In the genomic region with DNA sequence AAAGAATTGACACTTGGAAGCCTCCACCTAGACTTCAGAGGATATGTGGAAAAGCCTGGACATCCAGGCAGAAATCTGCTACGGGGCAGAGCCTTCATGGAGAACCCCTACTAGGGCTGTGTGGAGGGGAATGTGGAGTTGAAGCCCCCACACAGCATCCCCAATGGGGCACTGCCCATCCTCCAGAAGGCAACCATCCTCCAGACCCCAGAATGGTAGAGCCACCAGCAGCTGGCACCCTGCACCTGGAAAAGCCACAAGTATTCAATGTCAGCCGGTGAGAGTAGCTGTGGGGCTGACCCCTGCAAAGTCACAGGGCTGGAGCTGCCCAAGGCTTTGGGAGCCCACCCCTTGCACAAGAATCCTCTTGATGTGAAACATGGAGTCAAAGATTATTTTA, we compare ENCODE assay signal across 23 cellular contexts. TPM values are rescaled to one million over a fixed set of nuclear protein-coding genes. Genes with fewer than 3 reads are reported as not detected.
"Had no signal": no experiment of that assay in that cellular context is flagged by ENCODE, and none has a peak within 500 bp of the region (broad histone marks: within the 10 kb centered on the region; RNA-seq: fewer than 3 reads in every experiment).

No MANE protein-coding gene starts in this region.

- DNase-seq: KBM-7, MV-4-11, NCI-H1048, NCI-H1105, NCI-H1417, NCI-H1436 treated with DMSO at 0.1 percent for 48 hours, NCI-H1694, NCI-H187 treated with DMSO at 0.1 percent for 48 hours, NCI-H2029 treated with DMSO at 0.1 percent for 48 hours, NCI-H2171 treated with DMSO at 0.1 percent for 48 hours, NCI-H524, NCI-H69, NCI-H774, PC-3, SHP77, SK-N-SH had no signal

- H3K9me3 ChIP-seq: SK-N-SH had no signal

- ATAC-seq: Panc1, PC-3 had no signal

RNA-seq across cellular contexts. Expression of a gene that starts 53.6 kb away (rescaled TPM):
- total RNA-seq: HT-29, LHCN-M2, MCF 10A, NCI-H460, OCI-LY7, PC-3, SK-MEL-5 had no signal
